In genomic region chr6:122751291-122751690, GRCh38 we compare ENCODE assay signal across 12 cellular contexts. TPM values are rescaled to one million over a fixed set of nuclear protein-coding genes. Genes with fewer than 3 reads are reported as not detected.
A peak's percentile ranks its signal among the peaks of the same experiment; 100 is the strongest.
DNase-seq lines count a peak whose midpoint lies in the region; ATAC-seq, FAIRE-seq and TF ChIP-seq lines count a peak whose summit lies in the region.
"Had no signal": no experiment of that assay in that cellular context is flagged by ENCODE, and none has a peak within 500 bp of the region (broad histone marks: within the 10 kb centered on the region; RNA-seq: fewer than 3 reads in every experiment).

No MANE protein-coding gene starts in this region.

- H3K4me1 ChIP-seq in pancreas, result no peaks in the 10 kb centered on the region

- peak overlapping the region; percentile 64 for H3K27ac Mint-ChIP-seq in memory B cell

- H3K4me3 Mint-ChIP-seq in memory B cell, result peak overlapping the region; percentile 63

- no peaks in the 10 kb centered on the region for H3K36me3 ChIP-seq in pancreas
- H3K36me3 ChIP-seq: left ventricle myocardium inferior had no signal

- in situ Hi-C loops in GM13976 (cut with MboI; ENCODE audit: low sequenced_read_pairs, unreplicated experiment), result no loop called here

- H3K36me3 Mint-ChIP-seq in memory B cell, result peaks cover 2% of the 10 kb centered on the region

- no peak overlapping the region for H3K4me3 ChIP-seq in pancreas
- H3K4me3 ChIP-seq: GM23248, left ventricle myocardium inferior had no signal

- ATAC-seq in GM18867 (IDR thresholded peaks at IDR 0.05; ENCODE audit: unreplicated experiment) (peak; percentile 89), GM21576 (IDR thresholded peaks at IDR 0.05; ENCODE audit: unreplicated experiment) (peak; percentile 91), HG03439 (IDR thresholded peaks at IDR 0.05; ENCODE audit: unreplicated experiment) (peak; percentile 78), memory B cell (ENCODE audit: low read depth) (peak; percentile 56), pancreas (no peak)

- H3K27ac ChIP-seq in pancreas, result no peak overlapping the region
- H3K27ac ChIP-seq: GM23248, left ventricle myocardium inferior had no signal

- no peaks in the 10 kb centered on the region for H3K27me3 Mint-ChIP-seq in memory B cell

- 71 to 80% methylated on average over 2 of the region's 2 CpGs for WGBS in pancreas, 2 donors

- H3K9me3 Mint-ChIP-seq in memory B cell, result peaks cover 4% of the 10 kb centered on the region

- no peak for FAIRE-seq in pancreas (lab: Jason Lieb, UNC)

- intact Hi-C loops in pancreas (cut with DNase I), result no loop called here

- DNase-seq in memory B cell (ENCODE audit: low spot score in 2 of 2) (no peak), GM13976 (ENCODE audit: low spot score) (no peak), pancreas (no peak)
- no peak for DNase-seq in stimulated activated CD4-positive, alpha-beta T cell treated with anti-CD3 and anti-CD28 coated beads, Interleukin-12 subunit alpha, Interleukin-12 subunit beta, amount 100 ng/mL, for 4 hours
- DNase-seq in effector CD4-positive, alpha-beta T cell, result no peak
- DNase-seq: effector CD8-positive, alpha-beta T cell; GM23248; left ventricle myocardium inferior; stimulated activated CD4-positive, alpha-beta T cell treated with anti-CD3 and anti-CD28 coated beads, Interleukin-4, amount 100 ng/mL, for 1 hour had no signal

- H3K27me3 ChIP-seq in pancreas, result no peaks in the 10 kb centered on the region

- TF ChIP-seq CTCF in GM13976 (IDR thresholded peaks at IDR 0.05; ENCODE audit: borderline replicate concordance, control extremely low read depth, extremely low read depth, insufficient read depth, missing control alignments), result no peak
- TF ChIP-seq CTCF in pancreas (IDR thresholded peaks at IDR 0.05), result no peak

- H3K4me1 Mint-ChIP-seq in memory B cell, result peaks cover 28% of the 10 kb centered on the region

- no peaks in the 10 kb centered on the region for H3K9me3 ChIP-seq in pancreas
- H3K9me3 ChIP-seq: left ventricle myocardium inferior had no signal

RNA-seq across cellular contexts. Expression of gene FABP7, which starts 28.2 kb away (rescaled TPM):
- total RNA-seq in pancreas, result not detected
- polyA plus RNA-seq in pancreas, result not detected
- total RNA-seq: GM23248, left ventricle myocardium inferior had no signal
- polyA plus RNA-seq: GM23248 had no signal

RNA-seq across cellular contexts. Expression of gene SMPDL3A, which starts 37.8 kb away (rescaled TPM):
- 10 to 100 TPM in 4 of 6 donors, 1 to 10 TPM in 2; 8.7 to 12.6 (median 10.6) TPM for total RNA-seq in pancreas
- polyA plus RNA-seq in pancreas, result 10 to 100 TPM in 1 of 2 donors, 1 to 10 TPM in 1; 7.4 to 19.8 TPM

Comparison
In these comparisons a context has a peak if more than half of its experiments do, and no peak if none do; other contexts are left out.
1. ATAC-seq: peak in GM18867 (single experiment), GM21576 (single experiment), HG03439 (single experiment) and memory B cell (single experiment); none in pancreas (0 of 4).